In the genomic region with DNA sequence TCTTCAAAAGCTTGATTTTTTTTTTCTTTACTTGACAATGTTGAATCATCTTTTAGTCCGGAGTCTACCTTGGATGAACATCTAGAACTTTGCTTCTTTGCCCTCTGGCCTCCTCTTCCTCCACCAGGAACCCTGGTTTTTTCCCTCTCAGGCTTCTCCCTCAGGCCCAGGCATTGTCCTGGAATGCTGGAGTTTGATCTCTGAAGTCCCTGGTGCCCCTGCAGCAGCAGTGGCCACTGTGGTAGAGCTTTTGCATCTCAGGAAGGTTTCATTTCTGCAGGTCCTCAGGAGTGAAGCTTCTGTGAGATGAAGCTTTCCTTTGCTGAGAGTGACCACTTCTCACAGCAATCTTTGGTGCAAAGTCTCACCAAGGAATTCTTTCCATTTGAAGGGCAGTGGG, we compare ENCODE assay signal across 26 cellular contexts.
"Had no signal": no experiment of that assay in that cellular context is flagged by ENCODE, and none has a peak within 500 bp of the region (broad histone marks: within the 10 kb centered on the region; RNA-seq: fewer than 3 reads in every experiment).

No MANE protein-coding gene starts in this region.

- ATAC-seq: foreskin keratinocyte; gastroesophageal sphincter; heart left ventricle; left cardiac atrium; left lung; naive thymus-derived CD4-positive, alpha-beta T cell; psoas muscle; right cardiac atrium; stimulated activated naive CD8-positive, alpha-beta T cell treated with anti-CD3 and anti-CD28 coated beads, Interleukin-15, amount 100 ng/mL, for 72 hours had no signal

- H3K27me3 ChIP-seq: dorsolateral prefrontal cortex, foreskin keratinocyte, gastroesophageal sphincter, heart left ventricle, left lung, ovary, suprapubic skin, vagina had no signal

- DNase-seq: dorsolateral prefrontal cortex; effector CD4-positive, alpha-beta T cell; foreskin keratinocyte; heart left ventricle; hippocampal formation; left cardiac atrium; left lung; mesendoderm; midbrain; naive thymus-derived CD4-positive, alpha-beta T cell; nucleus accumbens; ovary; posterior cingulate gyrus; psoas muscle; right cardiac atrium; stimulated activated CD4-positive, alpha-beta T cell treated with anti-CD3 and anti-CD28 coated beads, Interleukin-15, amount 100 ng/mL, for 24 hours; stimulated activated CD4-positive, alpha-beta T cell treated with anti-CD3 and anti-CD28 coated beads, Interleukin-4, amount 100 ng/mL, for 1 hour; stimulated activated CD8-positive, alpha-beta memory T cell treated with anti-CD3 and anti-CD28 coated beads, Interleukin-4, amount 100 ng/mL, for 48 hours; stimulated activated naive CD4-positive, alpha-beta T cell; stimulated activated naive CD8-positive, alpha-beta T cell treated with anti-CD3 and anti-CD28 coated beads, Interleukin-15, amount 100 ng/mL, for 72 hours; trophoblast cell had no signal

- H3K4me1 ChIP-seq: gastroesophageal sphincter, heart left ventricle, left lung, psoas muscle, suprapubic skin, vagina had no signal

- H3K4me1 Mint-ChIP-seq: nephron had no signal

- H3K9me3 ChIP-seq: gastroesophageal sphincter, heart left ventricle, left lung, ovary, psoas muscle, suprapubic skin, vagina had no signal

- H3K4me3 ChIP-seq: dorsolateral prefrontal cortex, gastroesophageal sphincter, heart left ventricle, left lung, ovary, psoas muscle, skin epidermis, suprapubic skin, vagina had no signal

- H3K36me3 Mint-ChIP-seq: naive thymus-derived CD4-positive, alpha-beta T cell had no signal

- H3K27ac Mint-ChIP-seq: nephron had no signal

- H3K9me3 Mint-ChIP-seq: nephron; stimulated activated naive CD8-positive, alpha-beta T cell treated with anti-CD3 and anti-CD28 coated beads, Interleukin-15, amount 100 ng/mL, for 72 hours had no signal

- H3K36me3 ChIP-seq: gastroesophageal sphincter, heart left ventricle, left lung, ovary, suprapubic skin, vagina had no signal

- H3K4me3 Mint-ChIP-seq: naive thymus-derived CD4-positive, alpha-beta T cell; nephron; stimulated activated naive CD8-positive, alpha-beta T cell treated with anti-CD3 and anti-CD28 coated beads, Interleukin-15, amount 100 ng/mL, for 72 hours had no signal

- H3K27ac ChIP-seq: dorsolateral prefrontal cortex, foreskin keratinocyte, gastroesophageal sphincter, heart left ventricle, left lung, ovary, psoas muscle, skin epidermis, suprapubic skin, vagina had no signal
